8 cellular contexts compared by ENCODE assay signal in the genomic region with DNA sequence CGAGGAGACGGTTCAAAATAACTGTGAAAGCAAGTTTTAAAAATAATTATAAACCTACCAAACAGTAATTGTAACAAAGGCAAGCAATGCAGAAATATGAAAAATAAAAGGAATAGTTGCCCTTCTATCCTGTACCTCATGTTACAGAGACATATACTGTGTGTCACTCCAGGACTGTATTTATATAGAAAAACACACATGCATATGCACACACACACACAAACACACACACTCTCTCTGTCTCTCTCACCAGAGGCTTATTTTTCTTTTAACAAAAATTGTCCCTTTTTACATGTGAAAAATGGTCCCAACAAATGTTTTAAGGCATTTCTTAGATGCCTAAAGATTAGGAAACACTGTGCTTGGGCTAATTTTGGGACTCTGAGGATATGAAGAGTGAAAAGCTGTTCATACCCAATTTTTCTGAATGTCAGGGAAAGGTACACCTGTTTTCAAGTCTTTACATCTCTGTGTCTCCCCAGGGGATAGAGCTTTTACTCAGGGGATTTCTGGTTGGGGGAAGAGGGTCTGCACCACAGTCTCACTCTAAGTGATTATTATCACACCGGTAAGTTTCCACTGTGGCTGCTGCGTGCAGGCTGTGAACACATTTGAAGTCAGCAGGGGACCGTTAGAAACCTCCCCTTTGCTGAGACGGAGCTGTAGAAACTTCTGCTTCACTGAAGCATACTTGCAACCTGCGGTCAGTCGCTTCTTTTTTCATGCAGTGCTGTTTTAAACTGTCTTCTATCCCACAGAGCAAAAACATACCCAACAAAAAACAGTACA. TPM values are rescaled to one million over a fixed set of nuclear protein-coding genes. Genes with fewer than 3 reads are reported as not detected.
DNase-seq lines count a peak whose midpoint lies in the region; ATAC-seq and TF ChIP-seq lines count a peak whose summit lies in the region.

No MANE protein-coding gene starts in this region.

- H3K4me3 Mint-ChIP-seq in natural killer cell = peak overlapping the region; percentile 55

- H3K9me3 ChIP-seq in HUES64 (ENCODE audit: insufficient read depth, low read depth, low read length) = no peaks in the 10 kb centered on the region

- H3K36me3 ChIP-seq in HUES64 (ENCODE audit: insufficient read depth, low read length) = no peaks in the 10 kb centered on the region

- no peak for TF ChIP-seq CTCF in natural killer cell (IDR thresholded peaks at IDR 0.05)
- TF ChIP-seq CTCF in coronary artery (IDR thresholded peaks at IDR 0.05) = no peak

- no peaks in the 10 kb centered on the region for H3K27me3 ChIP-seq in HUES64 (ENCODE audit: insufficient read depth, low read length)

- WGBS in HUES64 = 4% methylated on average over 6 of the region's 8 CpGs

- DNase-seq in GM03348 (ENCODE audit: low spot score) = peak; percentile 5
- DNase-seq in activated CD8-positive, alpha-beta memory T cell treated with anti-CD3 and anti-CD28 coated beads, Interleukin-2, amount 50 U/mL, for 24 hours (ENCODE audit: extremely low read depth) = peak; percentile 7
- peak; percentile 27 for DNase-seq in natural killer cell
- DNase-seq in CD1c-positive myeloid dendritic cell (ENCODE audit: extremely low spot score) = no peak
- DNase-seq in coronary artery (ENCODE audit: low spot score) = no peak
- no peak for DNase-seq in Right ventricle myocardium inferior (ENCODE audit: missing footprints)

- H3K4me3 ChIP-seq in HUES64 (ENCODE audit: low read length) = no peak overlapping the region
- H3K4me3 ChIP-seq in coronary artery = no peak overlapping the region

- intact Hi-C loops in natural killer cell (cut with micrococcal nuclease) = no loop called here
- intact Hi-C loops in Right ventricle myocardium inferior (cut with DNase I) = no loop called here

- H3K4me1 Mint-ChIP-seq in natural killer cell = peaks cover 20 to 21% of the 10 kb centered on the region in 2 donors

- H3K4me1 ChIP-seq in HUES64 (ENCODE audit: insufficient read depth, low read length) = peaks cover 56% of the 10 kb centered on the region

- no peaks in the 10 kb centered on the region for H3K9me3 Mint-ChIP-seq in natural killer cell

- H3K36me3 Mint-ChIP-seq in natural killer cell = no peaks in the 10 kb centered on the region

- H3K27ac Mint-ChIP-seq in natural killer cell = peak overlapping the region; percentile 70 to 71

- H3K27ac ChIP-seq in HUES64 (ENCODE audit: low read depth, low read length) = 0 out of 2 replicates have a peak overlapping the region, but pooled peaks have one; percentile 5
- no peak overlapping the region for H3K27ac ChIP-seq in coronary artery

- ATAC-seq in GM21515 (IDR thresholded peaks at IDR 0.05; ENCODE audit: unreplicated experiment) (peak; percentile 94), natural killer cell (peak; percentile 85 to 97 (median 90)), Right ventricle myocardium inferior (no peak)

- H3K27me3 Mint-ChIP-seq in natural killer cell (ENCODE audit: low read depth in 2 of 2) = peaks cover 2 to 15% of the 10 kb centered on the region in 2 donors

- H3K9ac ChIP-seq in HUES64 (ENCODE audit: low read depth, low read length) = no peak overlapping the region

RNA-seq across cellular contexts. Expression of a gene that starts 51.4 kb away (rescaled TPM):
- 13.7 TPM for polyA plus RNA-seq in HUES64 (2013, experiment 1 of 2)
- 18.7 TPM for polyA plus RNA-seq in HUES64 (2013, experiment 2 of 2)
- total RNA-seq in natural killer cell (1 to 10 TPM; 3.5 to 5.8 (median 4.0) TPM), Right ventricle myocardium inferior (16.6 TPM)

Comparison
In these comparisons a context has a peak if more than half of its experiments do, and no peak if none do; other contexts are left out.
1. DNase-seq: peak in GM03348 (single experiment), activated CD8-positive, alpha-beta memory T cell treated with anti-CD3 and anti-CD28 coated beads, Interleukin-2, amount 50 U/mL, for 24 hours (single experiment) and natural killer cell (single experiment); none in CD1c-positive myeloid dendritic cell (single experiment), coronary artery (single experiment) and Right ventricle myocardium inferior (single experiment).